ENCODE assay signal across 22 cellular contexts in the genomic region with DNA sequence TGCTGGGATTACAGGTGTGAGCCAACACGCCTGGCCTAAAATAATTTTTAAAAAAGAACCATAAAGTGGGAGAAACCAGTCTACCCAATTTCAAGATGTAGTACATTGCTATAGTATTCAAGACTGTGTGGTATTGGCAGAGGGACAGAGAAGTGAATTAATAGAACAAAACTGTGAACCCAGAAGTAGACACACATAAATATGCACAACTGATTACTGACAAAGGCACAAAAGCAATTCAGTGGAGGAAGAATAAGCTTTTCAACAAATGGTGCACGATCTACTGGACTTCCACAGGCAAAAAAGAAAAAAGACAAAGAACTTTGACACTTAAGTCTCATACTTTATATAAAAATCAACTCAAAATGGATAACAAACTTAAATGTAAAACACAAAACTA. TPM values are rescaled to one million over a fixed set of nuclear protein-coding genes. Genes with fewer than 3 reads are reported as not detected.
DNase-seq lines count a peak whose midpoint lies in the region; ATAC-seq and TF ChIP-seq lines count a peak whose summit lies in the region.
"Had no signal": no experiment of that assay in that cellular context is flagged by ENCODE, and none has a peak within 500 bp of the region (broad histone marks: within the 10 kb centered on the region; RNA-seq: fewer than 3 reads in every experiment).

No MANE protein-coding gene starts in this region.

- H3K9ac ChIP-seq in SU-DHL-6 (ENCODE audit: low read length), result no peak overlapping the region

- peak overlapping the region; percentile 31 for H3K27ac Mint-ChIP-seq in activated T-cell treated with anti-CD3 and anti-CD28 coated beads, Interleukin-2, amount 50 U/mL, for 72 hours
- peak overlapping the region; percentile 22 for H3K27ac Mint-ChIP-seq in endothelial cell (ENCODE audit: unreplicated experiment)
- peak overlapping the region; percentile 48 for H3K27ac Mint-ChIP-seq in stimulated activated effector memory CD8-positive, alpha-beta T cell treated with anti-CD3 and anti-CD28 coated beads, Interleukin-12 subunit alpha, Interleukin-12 subunit beta, amount 100 ng/mL, for 72 hours

- no peaks in the 10 kb centered on the region for H3K9me3 ChIP-seq in SU-DHL-6 (ENCODE audit: insufficient read depth, low read length)
- H3K9me3 ChIP-seq in tibial artery, result no peaks in the 10 kb centered on the region
- H3K9me3 ChIP-seq: gastrocnemius medialis had no signal

- H2AFZ ChIP-seq in SU-DHL-6 (ENCODE audit: low read depth, low read length, severe bottlenecking), result no peak overlapping the region

- no peak overlapping the region for H3K4me2 ChIP-seq in SU-DHL-6 (ENCODE audit: low read depth, low read length, poor library complexity, severe bottlenecking)

- H3K4me3 ChIP-seq in SU-DHL-6 (ENCODE audit: insufficient read depth, low read length, poor library complexity, severe bottlenecking) (no peak overlapping the region), tibial artery (no peak overlapping the region)

- no peaks in the 10 kb centered on the region for H3K9me2 ChIP-seq in SU-DHL-6 (replicated peaks; ENCODE audit: insufficient read depth, low read length)

- H3K36me3 ChIP-seq in SU-DHL-6 (ENCODE audit: low read length) (peaks cover 19% of the 10 kb centered on the region; the same call in 1 of the 2 replicates), tibial artery (peaks cover 9 to 20% (median 16%) of the 10 kb centered on the region in 3 donors)

- H3K27me3 ChIP-seq in SU-DHL-6 (ENCODE audit: low read length) (no peaks in the 10 kb centered on the region), tibial artery (no peaks in the 10 kb centered on the region)
- H3K27me3 ChIP-seq: gastrocnemius medialis had no signal

- TF ChIP-seq CTCF in SU-DHL-6 (IDR thresholded peaks at IDR 0.05; ENCODE audit: insufficient read depth, low read length, poor library complexity, severe bottlenecking) (no peak), endothelial cell (IDR thresholded peaks at IDR 0.05; ENCODE audit: unreplicated experiment) (no peak), tibial artery (IDR thresholded peaks at IDR 0.05) (no peak)

- peaks cover 14 to 20% of the 10 kb centered on the region in 2 donors for H3K36me3 Mint-ChIP-seq in activated T-cell treated with anti-CD3 and anti-CD28 coated beads, Interleukin-2, amount 50 U/mL, for 72 hours (ENCODE audit: insufficient read depth in 2 of 2)
- peaks cover 20% of the 10 kb centered on the region for H3K36me3 Mint-ChIP-seq in endothelial cell (ENCODE audit: low read depth, unreplicated experiment)
- peaks cover 39% of the 10 kb centered on the region for H3K36me3 Mint-ChIP-seq in stimulated activated effector memory CD8-positive, alpha-beta T cell treated with anti-CD3 and anti-CD28 coated beads, Interleukin-12 subunit alpha, Interleukin-12 subunit beta, amount 100 ng/mL, for 72 hours

- peaks cover 0 to 15% (median 3%) of the 10 kb centered on the region in 4 donors for H3K4me1 ChIP-seq in tibial artery

- peaks cover 98% of the 10 kb centered on the region for H3K79me2 ChIP-seq in SU-DHL-6 (ENCODE audit: insufficient read depth, low read length)

- no peak for DNase-seq in activated T-cell treated with anti-CD3 and anti-CD28 coated beads, Interleukin-2, amount 50 U/mL, for 72 hours
- DNase-seq in activated T-cell treated with anti-CD3 and anti-CD28 coated beads for 4 hours (no peak), endothelial cell (ENCODE audit: low spot score) (no peak), NCI-H345 treated with DMSO at 0.1 percent for 48 hours (lab: John Stamatoyannopoulos, UW; ENCODE audit: unreplicated experiment) (no peak), tibial artery (no peak), hypothalamus (lab: John Stamatoyannopoulos, UW) (no peak)
- DNase-seq in stimulated activated effector memory CD8-positive, alpha-beta T cell treated with anti-CD3 and anti-CD28 coated beads, Interleukin-12 subunit alpha, Interleukin-12 subunit beta, amount 100 ng/mL, for 72 hours (ENCODE audit: low spot score in 2 of 2), result no peak
- DNase-seq: activated CD8-positive, alpha-beta memory T cell treated with anti-CD3 and anti-CD28 coated beads, Interleukin-2, amount 50 U/mL, for 4 hours; activated naive CD4-positive, alpha-beta T cell treated with anti-CD3 and anti-CD28 coated beads, Interleukin-2, amount 50 U/mL, for 16 hours; erythroblast; gastrocnemius medialis; H7; IMR-90; MV-4-11; NCI-H2029 treated with DMSO at 0.1 percent for 48 hours; NCI-H510A; nucleus accumbens; right cardiac atrium; stimulated activated CD4-positive, alpha-beta T cell treated with anti-CD3 and anti-CD28 coated beads, Interleukin-15, amount 100 ng/mL, for 24 hours; stimulated activated naive CD4-positive, alpha-beta T cell treated with Interleukin-2 at 50 U/mL for 16 hours had no signal

- no peaks in the 10 kb centered on the region for H3K9me3 Mint-ChIP-seq in activated T-cell treated with anti-CD3 and anti-CD28 coated beads, Interleukin-2, amount 50 U/mL, for 72 hours
- H3K9me3 Mint-ChIP-seq in endothelial cell (ENCODE audit: unreplicated experiment), result no peaks in the 10 kb centered on the region
- no peaks in the 10 kb centered on the region for H3K9me3 Mint-ChIP-seq in stimulated activated effector memory CD8-positive, alpha-beta T cell treated with anti-CD3 and anti-CD28 coated beads, Interleukin-12 subunit alpha, Interleukin-12 subunit beta, amount 100 ng/mL, for 72 hours

- intact Hi-C loops in tibial artery (cut with DNase I; ENCODE audit: low total_unique reads), result no loop called here

- H3K4me3 Mint-ChIP-seq in activated T-cell treated with anti-CD3 and anti-CD28 coated beads, Interleukin-2, amount 50 U/mL, for 72 hours, result peak overlapping the region in 1 of 2 donors; percentile 71
- no peak overlapping the region for H3K4me3 Mint-ChIP-seq in endothelial cell (ENCODE audit: unreplicated experiment)
- peak overlapping the region; percentile 40 for H3K4me3 Mint-ChIP-seq in stimulated activated effector memory CD8-positive, alpha-beta T cell treated with anti-CD3 and anti-CD28 coated beads, Interleukin-12 subunit alpha, Interleukin-12 subunit beta, amount 100 ng/mL, for 72 hours

- H3K27ac ChIP-seq in SU-DHL-6 (ENCODE audit: low read depth, low read length) (peak overlapping the region; percentile 30; the same call in 1 of the 2 replicates), tibial artery (no peak overlapping the region)

- peaks cover 6% of the 10 kb centered on the region; the same call in 1 of the 2 replicates for H3F3A ChIP-seq in SU-DHL-6 (ENCODE audit: insufficient read depth)

- no peak for ATAC-seq in activated T-cell treated with anti-CD3 and anti-CD28 coated beads, Interleukin-2, amount 50 U/mL, for 72 hours (replicated peaks in 1 of 2)
- no peak for ATAC-seq in stimulated activated effector memory CD8-positive, alpha-beta T cell treated with anti-CD3 and anti-CD28 coated beads, Interleukin-12 subunit alpha, Interleukin-12 subunit beta, amount 100 ng/mL, for 72 hours
- ATAC-seq: gastrocnemius medialis, left lobe of liver, right cardiac atrium had no signal

- H3K27me3 Mint-ChIP-seq in activated T-cell treated with anti-CD3 and anti-CD28 coated beads, Interleukin-2, amount 50 U/mL, for 72 hours (ENCODE audit: low read depth), result no peaks in the 10 kb centered on the region
- no peaks in the 10 kb centered on the region for H3K27me3 Mint-ChIP-seq in endothelial cell (ENCODE audit: unreplicated experiment)

- H4K20me1 ChIP-seq in SU-DHL-6 (ENCODE audit: low read depth, low read length), result peaks cover 20% of the 10 kb centered on the region; the same call in 1 of the 2 replicates

- H3K4me1 Mint-ChIP-seq in activated T-cell treated with anti-CD3 and anti-CD28 coated beads, Interleukin-2, amount 50 U/mL, for 72 hours (ENCODE audit: low read depth), result peaks cover 86% of the 10 kb centered on the region
- peaks cover 33% of the 10 kb centered on the region for H3K4me1 Mint-ChIP-seq in endothelial cell (ENCODE audit: unreplicated experiment)
- H3K4me1 Mint-ChIP-seq in stimulated activated effector memory CD8-positive, alpha-beta T cell treated with anti-CD3 and anti-CD28 coated beads, Interleukin-12 subunit alpha, Interleukin-12 subunit beta, amount 100 ng/mL, for 72 hours, result peaks cover 77% of the 10 kb centered on the region

RNA-seq across cellular contexts. Expression of a gene that starts 15.5 kb away (rescaled TPM):
- total RNA-seq in activated T-cell treated with anti-CD3 and anti-CD28 coated beads, Interleukin-2, amount 50 U/mL, for 72 hours, result 10 to 100 TPM; 24.3 to 27.7 TPM
- 11.6 TPM for total RNA-seq in endothelial cell (ENCODE audit: unreplicated experiment)
